In genomic region chr5:107367919-107368318, GRCh38 we compare ENCODE assay signal across 1 cellular context.
TF ChIP-seq lines count a peak whose summit lies in the region.

No MANE protein-coding gene starts in this region.

TF ChIP-seq in WTC11, 78 proteins besides CTCF, POLR2A, EP300 and RAD21 (continued from another document):
- TF ChIP-seq E2F4 (CRISPR knock-in tag; IDR thresholded peaks at IDR 0.05; ENCODE audit: borderline replicate concordance, low read depth): no peak
- TF ChIP-seq ZNF317 (CRISPR knock-in tag; IDR thresholded peaks at IDR 0.05; ENCODE audit: borderline replicate concordance, low read depth): no peak
- TF ChIP-seq ZNF232 (CRISPR knock-in tag; IDR thresholded peaks at IDR 0.05): no peak
